ENCODE assay signal across 6 cellular contexts in the genomic region with DNA sequence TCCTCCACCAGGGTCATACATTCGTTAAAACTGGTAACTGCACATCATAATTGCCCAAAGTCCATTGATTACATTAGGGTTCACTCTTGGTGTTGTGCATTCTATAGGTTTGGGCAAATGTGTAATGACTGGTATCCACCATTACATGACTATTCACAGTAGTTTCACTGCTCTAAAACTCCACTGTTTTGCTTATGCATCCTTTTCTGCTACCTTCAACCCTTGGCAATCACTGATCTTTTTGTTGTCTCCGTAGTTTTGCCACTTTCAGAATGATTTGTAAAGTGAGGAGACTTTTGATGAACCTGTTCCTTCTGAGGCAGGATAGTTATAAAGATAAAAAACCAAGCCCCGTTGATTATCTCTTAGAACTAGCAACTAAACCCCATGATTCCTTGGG.
"Had no signal": no experiment of that assay in that cellular context is flagged by ENCODE, and none has a peak within 500 bp of the region (broad histone marks: within the 10 kb centered on the region; RNA-seq: fewer than 3 reads in every experiment).

No MANE protein-coding gene starts in this region.

- DNase-seq: GDM1, GF-D8 had no signal

- FAIRE-seq: G401.6, GM12892, GM18507, GM19239 had no signal
